ENCODE assay signal across 8 cellular contexts in genomic region chr21:15063081-15063820, GRCh38. TPM values are rescaled to one million over a fixed set of nuclear protein-coding genes. Genes with fewer than 3 reads are reported as not detected.
DNase-seq lines count a peak whose midpoint lies in the region; ATAC-seq and TF ChIP-seq lines count a peak whose summit lies in the region.

No MANE protein-coding gene starts in this region.

- H3K27me3 ChIP-seq in Panc1 (ENCODE audit: control insufficient read depth, insufficient read depth, low read length) (no peaks in the 10 kb centered on the region), brain microvascular endothelial cell (replicated peaks) (no peaks in the 10 kb centered on the region), lung (ENCODE audit: control insufficient read depth, insufficient read depth) (no peaks in the 10 kb centered on the region), suprapubic skin (no peaks in the 10 kb centered on the region)

- CTCF ChIA-PET in Panc1 (lab: Charles Lee): no interaction called here

- no peaks in the 10 kb centered on the region for H3K9me3 ChIP-seq in Panc1 (ENCODE audit: control insufficient read depth, insufficient read depth, low read depth, low read length)
- no peaks in the 10 kb centered on the region for H3K9me3 ChIP-seq in lung (ENCODE audit: control insufficient read depth in 2 of 2, insufficient read depth in 1 of 2, low read length in 1 of 2)
- H3K9me3 ChIP-seq in suprapubic skin: no peaks in the 10 kb centered on the region

- TF ChIP-seq POLR2A in suprapubic skin (IDR thresholded peaks at IDR 0.05): no peak

- DNase-seq in GM20000 (ENCODE audit: low spot score) (peak; percentile 27), Panc1 (ENCODE audit: low read depth, low spot score) (no peak), brain microvascular endothelial cell (no peak), lung (ENCODE audit: low spot score) (no peak), suprapubic skin (ENCODE audit: low spot score in 2 of 2) (no peak), NCI-H345 treated with DMSO at 0.1 percent for 48 hours (lab: John Stamatoyannopoulos, UW; ENCODE audit: unreplicated experiment) (no peak), dedifferentiated amniotic fluid mesenchymal stem cell (ENCODE audit: extremely low spot score) (no peak)

- in situ Hi-C loops in Panc1 (cut with HindIII; ENCODE audit: low pct_unique_long_range_greater_than_20kb, low sequenced_read_pairs): no loop called here
- in situ Hi-C loops in brain microvascular endothelial cell (cut with HindIII; ENCODE audit: low pct_ligation_motif_present, low sequenced_read_pairs): no loop called here

- H3K4me1 ChIP-seq in Panc1 (ENCODE audit: control insufficient read depth, insufficient read depth, low read length) (peaks cover 34% of the 10 kb centered on the region), lung (ENCODE audit: control insufficient read depth in 2 of 2, insufficient read depth in 2 of 2, low read length in 2 of 2) (peaks cover 0 to 16% of the 10 kb centered on the region in 2 donors), suprapubic skin (peaks cover 50% of the 10 kb centered on the region)

- whole genome bisulfite sequencing in lung, 2 donors: 8 to 12% methylated on average over 11 of the region's 11 CpGs
- 19% methylated on average over 11 of the region's 11 CpGs for WGBS in suprapubic skin

- TSS peak; percentile 65 for BruUV-seq in Panc1 (replicated peaks; lab: Mats Ljungman, UMichigan)

- POLR2A ChIA-PET in Panc1 (lab: Charles Lee): no interaction called here

- H3K4me3 ChIP-seq in Panc1 (ENCODE audit: low read depth in 2 of 2, low read length in 2 of 2): peak overlapping the region; percentile 62 to 84
- H3K4me3 ChIP-seq in brain microvascular endothelial cell (ENCODE audit: low read depth, low read length): peak overlapping the region; percentile 71
- peak overlapping the region; percentile 60 for H3K4me3 ChIP-seq in lung
- peak overlapping the region; percentile 92 for H3K4me3 ChIP-seq in suprapubic skin

- no peak for TF ChIP-seq CTCF in GM20000 (IDR thresholded peaks at IDR 0.05; ENCODE audit: extremely low read depth, missing control alignments)
- TF ChIP-seq CTCF in Panc1 (IDR thresholded peaks at IDR 0.05): no peak
- no peak for TF ChIP-seq CTCF in brain microvascular endothelial cell (IDR thresholded peaks at IDR 0.05; ENCODE audit: low read depth, low read length, missing control alignments)
- no peak for TF ChIP-seq CTCF in lung (IDR thresholded peaks at IDR 0.05; ENCODE audit: control extremely low read depth, extremely low read depth)
- no peak for TF ChIP-seq CTCF in suprapubic skin (IDR thresholded peaks at IDR 0.05)

- H3K36me3 ChIP-seq in Panc1 (ENCODE audit: control insufficient read depth, insufficient read depth, low read length): no peaks in the 10 kb centered on the region
- H3K36me3 ChIP-seq in brain microvascular endothelial cell (replicated peaks): peaks cover 6% of the 10 kb centered on the region
- H3K36me3 ChIP-seq in lung (ENCODE audit: control insufficient read depth in 2 of 2, insufficient read depth in 2 of 2, low read length in 2 of 2): no peaks in the 10 kb centered on the region
- no peaks in the 10 kb centered on the region for H3K36me3 ChIP-seq in suprapubic skin

- intact Hi-C loops in Panc1 (cut with micrococcal nuclease; ENCODE audit: unreplicated experiment): loop anchor here (10.0 kb wide), 1 partner anchor 188 kb away; no protein-coding TSS in a partner anchor

- peak overlapping the region; percentile 78 for H3K27ac ChIP-seq in Panc1 (ENCODE audit: low read length)
- H3K27ac ChIP-seq in brain microvascular endothelial cell: peak overlapping the region; percentile 90
- H3K27ac ChIP-seq in lung (ENCODE audit: low read depth in 1 of 2, low read length in 1 of 2): peak overlapping the region in 1 of 2 donors; percentile 97
- H3K27ac ChIP-seq in suprapubic skin: peak overlapping the region; percentile 95

- TF ChIP-seq EP300 in suprapubic skin (IDR thresholded peaks at IDR 0.05): no peak

- ATAC-seq in Panc1 (no peak), lung (ENCODE audit: insufficient read depth, low FRiP score) (no peak), HG02610 (IDR thresholded peaks at IDR 0.05; ENCODE audit: unreplicated experiment) (no peak)

RNA-seq across cellular contexts. Expression of gene NRIP1, which starts 1.5 kb away (rescaled TPM):
- 19.1 TPM for total RNA-seq in Panc1 (2021; ENCODE audit: unreplicated experiment)
- polyA plus RNA-seq in Panc1 (2012; ENCODE audit: insufficient read length): 3.1 TPM
- total RNA-seq in lung: 10 to 100 TPM; 29.5 to 35.5 TPM
- 1 to 10 TPM; 5.9 to 7.1 TPM for polyA plus RNA-seq in lung
- total RNA-seq in suprapubic skin: 10 to 100 TPM; 15.8 to 23.6 (median 18.0) TPM
